In genomic region chr13:52187424-52188187, GRCh38 we compare ENCODE assay signal across 8 cellular contexts. TPM values are rescaled to one million over a fixed set of nuclear protein-coding genes. Genes with fewer than 3 reads are reported as not detected.
DNase-seq lines count a peak whose midpoint lies in the region; ATAC-seq, FAIRE-seq and TF ChIP-seq lines count a peak whose summit lies in the region.
"Not testable (repeated sequence)": the region's sequence is repeated elsewhere in the genome, so short reads cannot be mapped to it uniquely, and the experiment has no call there.

No MANE protein-coding gene starts in this region.

- H3K27ac Mint-ChIP-seq in activated naive CD4-positive, alpha-beta T cell treated with anti-CD3 and anti-CD28 coated beads, Interleukin-2, amount 50 U/mL, for 24 hours, result peak overlapping the region; percentile 46
- peak overlapping the region; percentile 24 for H3K27ac Mint-ChIP-seq in memory B cell
- peak overlapping the region in 1 of 2 donors; percentile 86 for H3K27ac Mint-ChIP-seq in stimulated activated naive CD8-positive, alpha-beta T cell treated with anti-CD3 and anti-CD28 coated beads, Interleukin-15, amount 100 ng/mL, for 72 hours

- not testable (repeated sequence) for H3K4me3 ChIP-seq in HL-60 (replicated peaks; ENCODE audit: insufficient read depth, low read length); SJCRH30

- H3K27me3 Mint-ChIP-seq in activated naive CD4-positive, alpha-beta T cell treated with anti-CD3 and anti-CD28 coated beads, Interleukin-2, amount 50 U/mL, for 24 hours; memory B cell; stimulated activated naive CD8-positive, alpha-beta T cell treated with anti-CD3 and anti-CD28 coated beads, Interleukin-15, amount 100 ng/mL, for 72 hours: not testable (repeated sequence)

- not testable (repeated sequence) for H3K27me3 ChIP-seq in HL-60 (ENCODE audit: insufficient read depth, poor library complexity, severe bottlenecking); SJCRH30

- not testable (repeated sequence) for H3K4me1 ChIP-seq in SJCRH30

- ATAC-seq in esophagus mucosa (peak; percentile 62), memory B cell (ENCODE audit: low read depth) (peak; percentile 64)
- peak; percentile 89 for ATAC-seq in stimulated activated naive CD8-positive, alpha-beta T cell treated with anti-CD3 and anti-CD28 coated beads, Interleukin-15, amount 100 ng/mL, for 72 hours

- not testable (repeated sequence) for H3K36me3 Mint-ChIP-seq in activated naive CD4-positive, alpha-beta T cell treated with anti-CD3 and anti-CD28 coated beads, Interleukin-2, amount 50 U/mL, for 24 hours; memory B cell

- TF ChIP-seq POLR2A in GM12891 (IDR thresholded peaks at IDR 0.05; ENCODE audit: low read depth, low read length); H54 (IDR thresholded peaks at IDR 0.05; ENCODE audit: low read depth, low read length): not testable (repeated sequence)

- TF ChIP-seq CTCF in HL-60 (IDR thresholded peaks at IDR 0.05; ENCODE audit: insufficient read depth, low read length), result not testable (repeated sequence)

- not testable (repeated sequence) for DNase-seq in GM12891 (ENCODE audit: insufficient read length, low spot score); H54 (ENCODE audit: insufficient read length, low spot score); memory B cell (ENCODE audit: low spot score in 2 of 2)
- DNase-seq in HL-60 (ENCODE audit: low read depth in 1 of 2, low spot score in 1 of 2) (peak in 1 of 2 experiments; percentile 71), SJCRH30 (peak; percentile 25 to 55)
- peak in 1 of 2 donors; percentile 28 for DNase-seq in stimulated activated naive CD8-positive, alpha-beta T cell treated with anti-CD3 and anti-CD28 coated beads, Interleukin-15, amount 100 ng/mL, for 72 hours

- not testable (repeated sequence) for H3K9me3 ChIP-seq in SJCRH30 (replicated peaks)

- H3K4me1 Mint-ChIP-seq in activated naive CD4-positive, alpha-beta T cell treated with anti-CD3 and anti-CD28 coated beads, Interleukin-2, amount 50 U/mL, for 24 hours, result peaks cover 40% of the 10 kb centered on the region
- not testable (repeated sequence) for H3K4me1 Mint-ChIP-seq in memory B cell
- H3K4me1 Mint-ChIP-seq in stimulated activated naive CD8-positive, alpha-beta T cell treated with anti-CD3 and anti-CD28 coated beads, Interleukin-15, amount 100 ng/mL, for 72 hours, result peaks cover 24% of the 10 kb centered on the region

- FAIRE-seq in GM12891 (lab: Jason Lieb, UNC) (peak; percentile 51), H54 (lab: Jason Lieb, UNC) (peak; percentile 33)

- peak overlapping the region; percentile 54 for H3K27ac ChIP-seq in HL-60 (replicated peaks)
- 0 out of 2 replicates have a peak overlapping the region, but pooled peaks have one; percentile 26 for H3K27ac ChIP-seq in SJCRH30

- not testable (repeated sequence) for H3K9me3 Mint-ChIP-seq in activated naive CD4-positive, alpha-beta T cell treated with anti-CD3 and anti-CD28 coated beads, Interleukin-2, amount 50 U/mL, for 24 hours; memory B cell; stimulated activated naive CD8-positive, alpha-beta T cell treated with anti-CD3 and anti-CD28 coated beads, Interleukin-15, amount 100 ng/mL, for 72 hours

- peaks cover 11% of the 10 kb centered on the region for H3K36me3 ChIP-seq in SJCRH30

- not testable (repeated sequence) for H3K4me3 Mint-ChIP-seq in activated naive CD4-positive, alpha-beta T cell treated with anti-CD3 and anti-CD28 coated beads, Interleukin-2, amount 50 U/mL, for 24 hours; memory B cell; stimulated activated naive CD8-positive, alpha-beta T cell treated with anti-CD3 and anti-CD28 coated beads, Interleukin-15, amount 100 ng/mL, for 72 hours

RNA-seq across cellular contexts. Expression of gene NEK3, which starts 28.2 kb away (rescaled TPM):
- 2.6 TPM for polyA plus RNA-seq in GM12891 (2012; ENCODE audit: low read depth, missing spikeins)
- 10.3 and 10.9 TPM in 2 replicates for total RNA-seq in SJCRH30 (2014; rRNA removed; shearing (Covaris generic))
- 4.3 TPM for total RNA-seq in esophagus mucosa

RNA-seq across cellular contexts. Expression of gene NEK5, which starts 58.7 kb away (rescaled TPM):
- 0.05 TPM for polyA plus RNA-seq in GM12891 (2012; ENCODE audit: low read depth, missing spikeins)
- total RNA-seq in SJCRH30 (2014; rRNA removed; shearing (Covaris generic)), result not detected in 2 replicates
- 0.16 TPM for total RNA-seq in esophagus mucosa
